ENCODE assay signal across 8 cellular contexts in genomic region chr19:33143897-33144405, GRCh38. TPM values are rescaled to one million over a fixed set of nuclear protein-coding genes. Genes with fewer than 3 reads are reported as not detected.
DNase-seq lines count a peak whose midpoint lies in the region; ATAC-seq and TF ChIP-seq lines count a peak whose summit lies in the region.

No MANE protein-coding gene starts in this region.

- WGBS in lower leg skin, 2 donors = 23 to 29% methylated on average over 23 of the region's 23 CpGs

- peak; percentile 68 for ATAC-seq in HG02885 (IDR thresholded peaks at IDR 0.05; ENCODE audit: poor library complexity, unreplicated experiment)
- ATAC-seq in GM19395 (IDR thresholded peaks at IDR 0.05; ENCODE audit: unreplicated experiment) = no peak

- H3K4me3 ChIP-seq in lower leg skin (ENCODE audit: low read depth, poor library complexity, severe bottlenecking) = no peak overlapping the region

- intact Hi-C loops in lower leg skin (cut with DNase I; ENCODE audit: low total_unique reads) = no loop called here

- TF ChIP-seq POLR2A in lower leg skin (IDR thresholded peaks at IDR 0.05) = no peak

- peak; percentile 58 for DNase-seq in ELR (ENCODE audit: low read depth)
- peak; percentile 82 for DNase-seq in NCI-H345 treated with DMSO at 0.1 percent for 48 hours (lab: John Stamatoyannopoulos, UW; ENCODE audit: unreplicated experiment)
- peak; percentile 69 for DNase-seq in activated CD4-positive, alpha-beta T cell treated with anti-CD3 and anti-CD28 coated beads for 48 hours
- peak; percentile 51 for DNase-seq in dedifferentiated amniotic fluid mesenchymal stem cell (ENCODE audit: extremely low spot score)
- DNase-seq in lower leg skin (ENCODE audit: low spot score in 2 of 2) = peak; percentile 50 to 93
- peak; percentile 32 to 53 (median 45) for DNase-seq in stimulated activated CD4-positive, alpha-beta T cell treated with anti-CD3 and anti-CD28 coated beads, TNF-alpha, amount 100 ng/mL, for 48 hours (ENCODE audit: low read depth in 3 of 3)

- TF ChIP-seq CTCF in lower leg skin (IDR thresholded peaks at IDR 0.05) = peak in 1 of 3 donors; percentile 64

RNA-seq across cellular contexts. Expression of gene WDR88, which starts 12.0 kb away (rescaled TPM):
- total RNA-seq in lower leg skin = not detected

RNA-seq across cellular contexts. Expression of gene LRP3, which starts 50.2 kb away (rescaled TPM):
- total RNA-seq in lower leg skin = 10 to 100 TPM in 3 of 4 donors, 1 to 10 TPM in 1; 9.4 to 27.4 (median 18.0) TPM
